In the genomic region with DNA sequence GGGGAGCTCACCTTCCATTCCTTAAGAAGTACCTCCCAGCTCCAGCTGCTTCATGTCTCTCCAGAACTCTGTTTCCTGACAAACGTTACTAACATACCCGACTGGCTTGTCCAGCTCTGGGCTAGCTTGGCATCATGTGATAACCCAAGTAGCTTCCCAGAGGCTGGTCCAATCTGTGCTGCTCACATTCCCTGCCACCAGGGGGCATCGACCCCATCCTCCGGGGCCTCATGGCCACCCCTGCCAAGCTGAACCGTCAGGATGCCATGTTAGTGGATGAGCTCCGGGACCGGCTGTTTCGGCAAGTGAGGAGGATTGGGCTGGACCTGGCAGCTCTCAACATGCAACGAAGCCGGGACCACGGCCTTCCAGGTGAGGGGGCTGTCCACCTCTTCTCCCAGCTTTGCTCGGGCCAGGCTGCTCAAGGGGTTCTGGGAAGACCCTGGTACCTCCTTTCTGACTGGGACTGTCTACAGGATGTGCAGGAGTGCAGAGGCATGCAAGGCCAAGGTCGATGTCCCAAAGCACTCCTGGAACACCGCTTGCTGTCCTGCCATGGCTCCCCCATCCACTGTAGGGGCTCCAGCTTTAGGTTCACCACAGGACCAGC, we compare ENCODE assay signal across 8 cellular contexts. TPM values are rescaled to one million over a fixed set of nuclear protein-coding genes. Genes with fewer than 3 reads are reported as not detected.
DNase-seq lines count a peak whose midpoint lies in the region; ATAC-seq and TF ChIP-seq lines count a peak whose summit lies in the region.

No MANE protein-coding gene starts in this region.

- POLR2A ChIA-PET in RWPE1 (lab: Yijun Ruan, JAX; ENCODE audit: low non-redundant PET) = no interaction called here

- CTCF ChIA-PET in RWPE1 (lab: Yijun Ruan, JAX) = interaction anchor here (0.7 to 1.3 kb wide), 3 partner anchors 16 to 1039 kb away, joined by 3 to 4 read pairs (median 4); no protein-coding TSS in a partner anchor

- H3K27ac ChIP-seq in RWPE1 = no peak overlapping the region

- ATAC-seq in HG02623 (IDR thresholded peaks at IDR 0.05; ENCODE audit: unreplicated experiment) (no peak), GM21447 (IDR thresholded peaks at IDR 0.05; ENCODE audit: unreplicated experiment) (no peak)

- DNase-seq in Daoy (ENCODE audit: low read depth) (peak; percentile 77), HT1080 (ENCODE audit: low read depth) (peak; percentile 72), RWPE1 (ENCODE audit: low spot score) (peak; percentile 33), hepatic stellate cell (ENCODE audit: low spot score) (peak; percentile 49)
- DNase-seq in activated effector memory CD4-positive, alpha-beta T cell treated with anti-CD3 and anti-CD28 coated beads, Interleukin-2, amount 50 U/mL, for 16 hours = peak; percentile 85
- DNase-seq in stimulated activated CD4-positive, alpha-beta T cell treated with anti-CD3 and anti-CD28 coated beads, Interleukin-4, amount 100 ng/mL, for 1 hour = peak; percentile 62

- TF ChIP-seq CTCF in RWPE1 (conservative IDR thresholded peaks at IDR 0.05; ENCODE audit: low read depth) = no peak; the same call in 1 of the 2 replicates

RNA-seq across cellular contexts. Expression of a gene that starts 7.6 kb away (rescaled TPM):
- not detected in 2 replicates for total RNA-seq in Daoy (2014; rRNA removed; shearing (Covaris generic))
- total RNA-seq in HT1080 (2014; rRNA removed; shearing (Covaris generic)) = 0.16 TPM in 1 of 2 replicates, not detected in the other
- 0.07 and 0.11 TPM in 2 replicates for polyA plus RNA-seq in HT1080 (2015; cell fraction: cytosol; rRNA removed)
- polyA plus RNA-seq in HT1080 (2015; cell fraction: nucleus; rRNA removed) = 0.07 TPM in 1 of 2 replicates, not detected in the other

RNA-seq across cellular contexts. Expression of a gene that starts 18.9 kb away (rescaled TPM):
- 3.3 and 16.3 TPM in 2 replicates for total RNA-seq in Daoy (2014; rRNA removed; shearing (Covaris generic))
- 12.0 and 15.9 TPM in 2 replicates for total RNA-seq in HT1080 (2014; rRNA removed; shearing (Covaris generic))
- polyA plus RNA-seq in HT1080 (2015; cell fraction: cytosol; rRNA removed) = 10.0 and 10.6 TPM in 2 replicates
- polyA plus RNA-seq in HT1080 (2015; cell fraction: nucleus; rRNA removed) = 37.3 and 45.0 TPM in 2 replicates

RNA-seq across cellular contexts. Expression of a gene that starts 33.3 kb away (rescaled TPM):
- not detected in 2 replicates for total RNA-seq in Daoy (2014; rRNA removed; shearing (Covaris generic))
- total RNA-seq in HT1080 (2014; rRNA removed; shearing (Covaris generic)) = not detected in 2 replicates
- polyA plus RNA-seq in HT1080 (2015; cell fraction: cytosol; rRNA removed) = not detected in 2 replicates
- polyA plus RNA-seq in HT1080 (2015; cell fraction: nucleus; rRNA removed) = not detected in 2 replicates

RNA-seq across cellular contexts. Expression of a gene that starts 38.3 kb away (rescaled TPM):
- 0.06 TPM in 1 of 2 replicates, not detected in the other for total RNA-seq in Daoy (2014; rRNA removed; shearing (Covaris generic))
- 0.05 TPM in 1 of 2 replicates, not detected in the other for total RNA-seq in HT1080 (2014; rRNA removed; shearing (Covaris generic))
- polyA plus RNA-seq in HT1080 (2015; cell fraction: cytosol; rRNA removed) = 0.27 and 0.54 TPM in 2 replicates
- 0.30 and 0.62 TPM in 2 replicates for polyA plus RNA-seq in HT1080 (2015; cell fraction: nucleus; rRNA removed)

RNA-seq across cellular contexts. Expression of a gene that starts 51.9 kb away (rescaled TPM):
- total RNA-seq in Daoy (2014; rRNA removed; shearing (Covaris generic)) = 0.06 TPM in 1 of 2 replicates, not detected in the other
- total RNA-seq in HT1080 (2014; rRNA removed; shearing (Covaris generic)) = not detected in 2 replicates
- polyA plus RNA-seq in HT1080 (2015; cell fraction: cytosol; rRNA removed) = not detected in 2 replicates
- polyA plus RNA-seq in HT1080 (2015; cell fraction: nucleus; rRNA removed) = not detected in 2 replicates

Comparison
In these comparisons a context has a peak if more than half of its experiments do, and no peak if none do; other contexts are left out.
1. DNase-seq: peak in every context shown above with its lines; median percentile 85 in activated effector memory CD4-positive, alpha-beta T cell treated with anti-CD3 and anti-CD28 coated beads, Interleukin-2, amount 50 U/mL, for 16 hours; 77 in Daoy; 72 in HT1080; 62 in stimulated activated CD4-positive, alpha-beta T cell treated with anti-CD3 and anti-CD28 coated beads, Interleukin-4, amount 100 ng/mL, for 1 hour; 49 in hepatic stellate cell; 33 in RWPE1.